ENCODE assay signal across 8 cellular contexts in genomic region chrX:72308566-72309296, GRCh38. TPM values are rescaled to one million over a fixed set of nuclear protein-coding genes. Genes with fewer than 3 reads are reported as not detected.
DNase-seq lines count a peak whose midpoint lies in the region; ATAC-seq and TF ChIP-seq lines count a peak whose summit lies in the region.

No MANE protein-coding gene starts in this region.

- intact Hi-C loops in Panc1 (cut with micrococcal nuclease; ENCODE audit: unreplicated experiment), result no loop called here
- intact Hi-C loops in prostate gland (cut with DNase I), result loop anchor here (5.0 kb wide), 1 partner anchor 229 kb away; no protein-coding TSS in a partner anchor

- H3K27ac ChIP-seq in HUES64 (ENCODE audit: low read depth, low read length) (no peak overlapping the region), Panc1 (ENCODE audit: low read length) (no peak overlapping the region), prostate gland (no peak overlapping the region)

- H3K9me3 ChIP-seq in HUES64 (ENCODE audit: insufficient read depth, low read depth, low read length) (no peaks in the 10 kb centered on the region), Panc1 (ENCODE audit: control insufficient read depth, insufficient read depth, low read depth, low read length) (no peaks in the 10 kb centered on the region), prostate gland (no peaks in the 10 kb centered on the region)

- H3K27me3 ChIP-seq in HUES64 (ENCODE audit: insufficient read depth, low read length) (peaks cover 68% of the 10 kb centered on the region), Panc1 (ENCODE audit: control insufficient read depth, insufficient read depth, low read length) (no peaks in the 10 kb centered on the region; the same call in 1 of the 2 replicates), prostate gland (replicated peaks; ENCODE audit: insufficient read depth) (no peaks in the 10 kb centered on the region)

- TF ChIP-seq CTCF in Panc1 (IDR thresholded peaks at IDR 0.05) (no peak), prostate gland (IDR thresholded peaks at IDR 0.05) (no peak)

- TF ChIP-seq POLR2A in prostate gland (IDR thresholded peaks at IDR 0.05), result no peak

- in situ Hi-C loops in Panc1 (cut with HindIII; ENCODE audit: low pct_unique_long_range_greater_than_20kb, low sequenced_read_pairs), result no loop called here

- ATAC-seq in Panc1 (peak; percentile 74), GM19035 (IDR thresholded peaks at IDR 0.05; ENCODE audit: unreplicated experiment) (no peak)

- POLR2A ChIA-PET in Panc1 (lab: Charles Lee), result interaction anchor here (0.6 kb wide), 1 partner anchor 114 kb away, joined by 3 read pairs; no protein-coding TSS in a partner anchor

- BruUV-seq in Panc1 (replicated peaks; lab: Mats Ljungman, UMichigan), result no TSS peak

- H3K4me3 ChIP-seq in HUES64 (ENCODE audit: low read length) (peak overlapping the region; percentile 54), Panc1 (ENCODE audit: low read depth in 2 of 2, low read length in 2 of 2) (peak overlapping the region; percentile 33 to 59), prostate gland (peak overlapping the region in 1 of 2 donors; percentile 15)

- H3K9ac ChIP-seq in HUES64 (ENCODE audit: low read depth, low read length), result no peak overlapping the region

- H3K4me1 ChIP-seq in HUES64 (ENCODE audit: insufficient read depth, low read length) (no peaks in the 10 kb centered on the region), Panc1 (ENCODE audit: control insufficient read depth, insufficient read depth, low read length) (peaks cover 4% of the 10 kb centered on the region), prostate gland (replicated peaks) (no peaks in the 10 kb centered on the region)

- DNase-seq in GM03348 (ENCODE audit: low spot score) (peak; percentile 73), Panc1 (ENCODE audit: low read depth, low spot score) (peak; percentile 42), astrocyte of the hippocampus (ENCODE audit: low read depth, low spot score) (peak; percentile 73), hepatic stellate cell (ENCODE audit: low spot score) (peak; percentile 74), prostate gland (ENCODE audit: low spot score) (peak; percentile 63), T-helper 9 cell (no peak)

- 2% methylated on average over 23 of the region's 24 CpGs for WGBS in HUES64
- WGBS in prostate gland, result 4% methylated on average over 15 of the region's 24 CpGs

- CTCF ChIA-PET in Panc1 (lab: Charles Lee), result interaction anchor here (0.7 kb wide), 1 partner anchor 232 kb away, joined by 3 read pairs; no protein-coding TSS in a partner anchor

- H3K36me3 ChIP-seq in HUES64 (ENCODE audit: insufficient read depth, low read length) (no peaks in the 10 kb centered on the region), Panc1 (ENCODE audit: control insufficient read depth, insufficient read depth, low read length) (no peaks in the 10 kb centered on the region), prostate gland (no peaks in the 10 kb centered on the region)

RNA-seq across cellular contexts. Expression of gene CITED1, which starts 3.0 kb away (rescaled TPM):
- 1.4 TPM for polyA plus RNA-seq in HUES64 (2013, experiment 1 of 2)
- 2.9 TPM for polyA plus RNA-seq in HUES64 (2013, experiment 2 of 2)
- total RNA-seq in Panc1 (2021; ENCODE audit: unreplicated experiment) (0.36 TPM), prostate gland (100 to 1,000 TPM in 1 of 2 donors, 10 to 100 TPM in 1; 20.1 to 552 TPM)
- polyA plus RNA-seq in Panc1 (2012; ENCODE audit: insufficient read length), result 0.75 TPM

RNA-seq across cellular contexts. Expression of gene RPS4X, which starts 31.7 kb away (rescaled TPM):
- polyA plus RNA-seq in HUES64 (2013, experiment 1 of 2), result 804 TPM
- 848 TPM for polyA plus RNA-seq in HUES64 (2013, experiment 2 of 2)
- total RNA-seq in Panc1 (2021; ENCODE audit: unreplicated experiment) (704 TPM), prostate gland (1,000 to 10,000 TPM in 1 of 2 donors, 100 to 1,000 TPM in 1; 662 to 1,180 TPM)
- 919 TPM for polyA plus RNA-seq in Panc1 (2012; ENCODE audit: insufficient read length)

Comparison
In these comparisons a context has a peak if more than half of its experiments do, and no peak if none do; other contexts are left out.
1. RNA of gene CITED1, which starts 3.0 kb away (total RNA-seq): 20.1 to 552 TPM in prostate gland; 0.36 TPM in Panc1 (single experiment); every median in the first group is over 10 times any median in the second.